In the genomic region with DNA sequence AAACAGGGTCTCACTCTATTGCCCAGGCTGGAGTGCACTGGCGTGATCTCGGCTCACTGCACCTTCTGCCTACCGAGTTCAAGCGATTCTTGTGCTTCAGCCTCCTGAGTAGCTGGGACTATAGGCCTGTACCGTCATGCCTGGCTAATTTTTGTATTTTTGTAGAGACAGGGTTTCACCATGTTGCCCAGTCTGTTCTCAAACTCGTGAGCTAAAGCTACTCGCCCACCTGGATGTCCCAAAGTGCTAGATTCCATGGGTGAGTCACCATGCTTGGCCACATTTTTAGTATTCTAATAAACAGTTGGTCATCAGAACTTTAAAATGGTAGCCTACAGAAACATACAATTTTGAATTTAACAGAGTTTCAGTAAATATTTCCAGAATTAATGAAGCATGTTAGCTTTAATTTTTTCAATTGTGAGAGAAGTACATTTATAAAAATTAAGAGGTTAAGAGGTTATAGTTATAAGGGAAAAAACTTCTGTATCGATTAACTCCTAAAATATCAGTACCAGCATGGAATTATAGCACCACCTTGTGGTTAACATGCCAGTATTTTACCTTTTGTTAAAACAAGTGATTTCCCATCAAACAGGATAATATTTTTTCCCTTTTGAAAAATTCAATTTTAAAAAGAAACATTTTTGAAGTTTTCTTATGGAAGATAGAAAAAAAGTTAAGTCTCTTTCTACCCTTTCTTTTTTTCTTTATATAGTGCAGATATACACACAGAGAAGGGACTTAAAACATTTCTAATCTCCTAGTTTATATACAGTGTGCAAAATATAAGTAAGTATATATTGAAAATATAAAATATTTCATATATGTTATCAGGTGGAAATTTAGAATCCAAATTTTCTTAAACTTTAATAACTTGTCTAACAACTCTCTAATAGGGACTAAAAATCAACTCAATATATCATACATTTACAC, we compare ENCODE assay signal across 8 cellular contexts. TPM values are rescaled to one million over a fixed set of nuclear protein-coding genes. Genes with fewer than 3 reads are reported as not detected.
DNase-seq lines count a peak whose midpoint lies in the region; ATAC-seq, FAIRE-seq and TF ChIP-seq lines count a peak whose summit lies in the region.

No MANE protein-coding gene starts in this region.

- H3K36me3 Mint-ChIP-seq in CD14-positive monocyte: peaks cover 22 to 26% of the 10 kb centered on the region in 2 donors

- no peak overlapping the region for H3K4me3 ChIP-seq in ovary

- no peaks in the 10 kb centered on the region for H3K9me3 Mint-ChIP-seq in CD14-positive monocyte

- intact Hi-C loops in CD14-positive monocyte (cut with micrococcal nuclease): loop anchor here (5.0 to 10.0 kb wide), 2 partner anchors 94 to 97 kb away; no protein-coding TSS in a partner anchor
- intact Hi-C loops in ovary (cut with DNase I): loop anchor here in 1 of 4 donors (10.0 kb wide), 1 partner anchor 814 kb away; no protein-coding TSS in a partner anchor
- intact Hi-C loops in posterior cingulate gyrus (cut with DNase I): loop anchor here (5.0 kb wide), 1 partner anchor 97 kb away; no protein-coding TSS in a partner anchor

- no peak for TF ChIP-seq POLR2A in ovary (IDR thresholded peaks at IDR 0.05)

- no peak overlapping the region for H3K27ac ChIP-seq in ovary

- H3K4me1 ChIP-seq in ovary (ENCODE audit: insufficient read depth): no peaks in the 10 kb centered on the region

- ATAC-seq in GM18861 (IDR thresholded peaks at IDR 0.05; ENCODE audit: unreplicated experiment) (peak; percentile 50), HG03095 (IDR thresholded peaks at IDR 0.05; ENCODE audit: unreplicated experiment) (no peak), HG02981 (IDR thresholded peaks at IDR 0.05; ENCODE audit: unreplicated experiment) (no peak)

- TF ChIP-seq CTCF in CD14-positive monocyte (IDR thresholded peaks at IDR 0.05) (peak; percentile 84), ovary (IDR thresholded peaks at IDR 0.05) (peak; percentile 14 to 33 (median 18))

- H3K4me3 Mint-ChIP-seq in CD14-positive monocyte: no peak overlapping the region

- no peak overlapping the region for H3K27ac Mint-ChIP-seq in CD14-positive monocyte

- H3K36me3 ChIP-seq in ovary: no peaks in the 10 kb centered on the region

- no peak for DNase-seq in CD14-positive monocyte (ENCODE audit: low spot score)
- peak; percentile 7 for DNase-seq in NCI-H345 (lab: John Stamatoyannopoulos, UW)
- DNase-seq in ovary: no peak
- no peak for DNase-seq in posterior cingulate gyrus

- H3K27me3 ChIP-seq in ovary: no peaks in the 10 kb centered on the region

- peak; percentile 96 for FAIRE-seq in endometrium (lab: Jason Lieb, UNC)

- no peak for TF ChIP-seq EP300 in ovary (IDR thresholded peaks at IDR 0.05)

- 64 to 71% (median 70%) methylated on average over 8 of the region's 8 CpGs for WGBS in ovary, 3 donors

- no peaks in the 10 kb centered on the region for H3K27me3 Mint-ChIP-seq in CD14-positive monocyte (ENCODE audit: low read depth in 3 of 3)

- no peaks in the 10 kb centered on the region for H3K9me3 ChIP-seq in ovary

- H3K4me1 Mint-ChIP-seq in CD14-positive monocyte: no peaks in the 10 kb centered on the region

RNA-seq across cellular contexts. Expression of a gene that starts 35.4 kb away (rescaled TPM):
- 1 to 10 TPM; 1.9 to 3.3 TPM for polyA plus RNA-seq in CD14-positive monocyte
- total RNA-seq in ovary: 10 to 100 TPM; 15.3 to 23.2 (median 17.0) TPM
- polyA plus RNA-seq in ovary: 1 to 10 TPM; 8.7 to 8.9 TPM

RNA-seq across cellular contexts. Expression of a gene that starts 35.6 kb away (rescaled TPM):
- polyA plus RNA-seq in CD14-positive monocyte: 1 to 10 TPM; 3.9 to 6.5 TPM
- total RNA-seq in ovary: 10 to 100 TPM; 24.7 to 41.1 (median 30.6) TPM
- polyA plus RNA-seq in ovary: 10 to 100 TPM; 19.0 to 28.9 TPM
